Comparison of ENCODE assay signal across 24 cellular contexts in genomic region chr3:28502555-28502954, GRCh38.
A peak's percentile ranks its signal among the peaks of the same experiment; 100 is the strongest.
DNase-seq lines count a peak whose midpoint lies in the region; ATAC-seq, FAIRE-seq and TF ChIP-seq lines count a peak whose summit lies in the region.
"Had no signal": no experiment of that assay in that cellular context is flagged by ENCODE, and none has a peak within 500 bp of the region (broad histone marks: within the 10 kb centered on the region; RNA-seq: fewer than 3 reads in every experiment).

No MANE protein-coding gene starts in this region.

- H2BK20ac ChIP-seq in H9 (ENCODE audit: low read depth, low read length, poor library complexity, severe bottlenecking), result no peak overlapping the region

- TF ChIP-seq CTCF in H9 (conservative IDR thresholded peaks at IDR 0.05), result no peak
- no peak for TF ChIP-seq CTCF in GM12878 (IDR thresholded peaks at IDR 0.05 in 2 of 3, conservative IDR thresholded peaks at IDR 0.05 in 1 of 3; ENCODE audit: control insufficient read depth in 2 of 3, extremely low read depth in 1 of 3, insufficient read depth in 1 of 3, low read depth in 3 of 3, low read length in 3 of 3)
- TF ChIP-seq CTCF in neural progenitor cell (IDR thresholded peaks at IDR 0.05), result no peak

- intact Hi-C loops in GM12878 (cut with micrococcal nuclease; ENCODE audit: unreplicated experiment), result no loop called here

- no peak overlapping the region for H4K8ac ChIP-seq in H9 (replicated peaks; ENCODE audit: insufficient read length, low read depth, low read length)

- H3K23me2 ChIP-seq in H9 (ENCODE audit: insufficient read length, low read depth, low read length, poor library complexity, severe bottlenecking), result no peaks in the 10 kb centered on the region

- no peaks in the 10 kb centered on the region for H4K20me1 ChIP-seq in H9 (ENCODE audit: control insufficient read depth, insufficient read depth, insufficient read length)
- H4K20me1 ChIP-seq in GM12878 (ENCODE audit: control insufficient read depth, insufficient read depth), result no peaks in the 10 kb centered on the region
- no peaks in the 10 kb centered on the region for H4K20me1 ChIP-seq in neural progenitor cell (ENCODE audit: low read depth)

- no peak overlapping the region for H3K18ac ChIP-seq in H9 (ENCODE audit: insufficient read length, low read depth, low read length)

- H3K79me2 ChIP-seq in H9 (ENCODE audit: insufficient read depth, low read length) (no peaks in the 10 kb centered on the region), GM12878 (ENCODE audit: control insufficient read depth, insufficient read depth, low read length) (no peaks in the 10 kb centered on the region), neural progenitor cell (ENCODE audit: low read depth) (no peaks in the 10 kb centered on the region)

- H3K4me1 ChIP-seq in H9 (ENCODE audit: insufficient read depth, low read length), result no peaks in the 10 kb centered on the region
- no peaks in the 10 kb centered on the region for H3K4me1 ChIP-seq in GM12878 (ENCODE audit: control insufficient read depth, insufficient read depth, low read length)
- H3K4me1 ChIP-seq in neural progenitor cell, result peaks cover 16% of the 10 kb centered on the region
- H3K4me1 ChIP-seq: BE2C had no signal

- H3K27ac ChIP-seq in H9 (ENCODE audit: insufficient read length, low read depth, low read length) (no peak overlapping the region), GM12878 (ENCODE audit: control insufficient read depth, insufficient read depth) (no peak overlapping the region), neural progenitor cell (no peak overlapping the region), caudate nucleus (ENCODE audit: low read depth, low read length) (no peak overlapping the region)

- H3K4ac ChIP-seq in H9 (ENCODE audit: low read depth, low read length), result no peak overlapping the region

- no peak overlapping the region for H2BK15ac ChIP-seq in H9 (ENCODE audit: low read depth, low read length)

- FAIRE-seq in GM12878 (lab: Jason Lieb, UNC), result no peak
- FAIRE-seq: A204.1, G401.6, GM12892, GM18507, H54, HTR-8/SVneo, K562 had no signal

- H3T11ph ChIP-seq in H9 (ENCODE audit: low read length), result no peak overlapping the region

- H3K27ac Mint-ChIP-seq in H9 (peak overlapping the region in 1 of 3 experiments; percentile 4; a peak in 1 of 7 replicates), neural progenitor cell (no peak overlapping the region)
- H3K27ac Mint-ChIP-seq: CD4-positive, CD25-positive, alpha-beta regulatory T cell; CD8-positive, alpha-beta memory T cell; HFFc6 had no signal

- no peak; the same call in 2 of the 3 replicates for ATAC-seq in GM12878
- ATAC-seq: HCT116, K562 had no signal

- H3K36me3 Mint-ChIP-seq in H9 (ENCODE audit: insufficient read depth in 1 of 3, low read depth in 3 of 3) (no peaks in the 10 kb centered on the region), neural progenitor cell (no peaks in the 10 kb centered on the region)
- H3K36me3 Mint-ChIP-seq: CD4-positive, CD25-positive, alpha-beta regulatory T cell; CD8-positive, alpha-beta memory T cell had no signal

- H3K27me3 Mint-ChIP-seq in H9 (ENCODE audit: low read depth), result no peaks in the 10 kb centered on the region
- H3K27me3 Mint-ChIP-seq in neural progenitor cell (ENCODE audit: insufficient read depth, low read depth), result no peaks in the 10 kb centered on the region

- H3K23ac ChIP-seq in H9 (ENCODE audit: insufficient read length, low read depth, low read length), result no peak overlapping the region

- H3K9me3 Mint-ChIP-seq in H9 (no peaks in the 10 kb centered on the region; a peak in 1 of 5 replicates), neural progenitor cell (no peaks in the 10 kb centered on the region)

- no peak overlapping the region for H4K91ac ChIP-seq in H9 (ENCODE audit: insufficient read length, low read depth, low read length)

- peak; percentile 28 for DNase-seq in H9
- DNase-seq in GM12878 (ENCODE audit: low read depth, low spot score), result no peak
- peak; percentile 11 for DNase-seq in foreskin melanocyte
- DNase-seq in neural progenitor cell (ENCODE audit: low spot score), result peak; percentile 2
- DNase-seq in NCI-H345 (lab: John Stamatoyannopoulos, UW), result no peak
- no peak for DNase-seq in activated CD4-positive, alpha-beta T cell treated with anti-CD3 and anti-CD28 coated beads for 48 hours
- no peak for DNase-seq in caudate nucleus (lab: John Stamatoyannopoulos, UW)
- DNase-seq: ACHN; BE2C; C1 segment of cervical spinal cord; CD4-positive, CD25-positive, alpha-beta regulatory T cell; CD8-positive, alpha-beta memory T cell; COR-L47; DMS 273 treated with DMSO at 0.1 percent for 48 hours; HFFc6; IMR-90 had no signal

- TF ChIP-seq POLR2A in GM12878 (IDR thresholded peaks at IDR 0.05; ENCODE audit: low read depth, low read length), result no peak

- H3K4me3 ChIP-seq in GM12878 (no peak overlapping the region), neural progenitor cell (no peak overlapping the region)
- H3K4me3 ChIP-seq: K562 had no signal

- POLR2A ChIA-PET in GM12878 (lab: Charles Lee), result no interaction called here

- no peaks in the 10 kb centered on the region for H3K27me3 ChIP-seq in H9 (ENCODE audit: insufficient read depth, low read length)
- H3K27me3 ChIP-seq in GM12878 (replicated peaks in 1 of 2; ENCODE audit: control insufficient read depth in 2 of 2, insufficient read depth in 2 of 2, low read length in 1 of 2), result no peaks in the 10 kb centered on the region
- no peaks in the 10 kb centered on the region for H3K27me3 ChIP-seq in neural progenitor cell
- H3K27me3 ChIP-seq: BE2C had no signal

- no peak overlapping the region for H4K5ac ChIP-seq in H9 (ENCODE audit: insufficient read length, low read depth, low read length)

- no peaks in the 10 kb centered on the region for H3K9me3 ChIP-seq in H9 (ENCODE audit: control insufficient read depth, low read depth, low read length)
- no peaks in the 10 kb centered on the region for H3K9me3 ChIP-seq in GM12878 (replicated peaks; ENCODE audit: control insufficient read depth, insufficient read depth, low read length)
- H3K9me3 ChIP-seq in neural progenitor cell (ENCODE audit: low read depth), result no peaks in the 10 kb centered on the region
- H3K9me3 ChIP-seq: BE2C had no signal

- no peaks in the 10 kb centered on the region for H3K79me1 ChIP-seq in H9 (ENCODE audit: insufficient read depth, low read depth, low read length, poor library complexity, severe bottlenecking)

- H3K4me3 Mint-ChIP-seq in H9 (no peak overlapping the region), neural progenitor cell (no peak overlapping the region)
- H3K4me3 Mint-ChIP-seq: CD4-positive, CD25-positive, alpha-beta regulatory T cell; CD8-positive, alpha-beta memory T cell; HFFc6 had no signal

- no peak overlapping the region for H2BK120ac ChIP-seq in H9 (ENCODE audit: low read depth, low read length, poor library complexity, severe bottlenecking)

- in situ Hi-C loops in GM12878 (cut with MboI), result no loop called here

- no TSS peak for BruUV-seq in GM12878 (replicated peaks; lab: Mats Ljungman, UMichigan)

- H3K9ac ChIP-seq in H9 (ENCODE audit: extremely low read depth, insufficient read length, low read length), result no peak overlapping the region
- no peak overlapping the region for H3K9ac ChIP-seq in GM12878 (ENCODE audit: control insufficient read depth, insufficient read depth, low read length)
- H3K9ac ChIP-seq in neural progenitor cell, result no peak overlapping the region

- no peaks in the 10 kb centered on the region for H3K36me3 ChIP-seq in GM12878 (ENCODE audit: control insufficient read depth in 2 of 2, insufficient read depth in 2 of 2, low read length in 1 of 2)
- H3K36me3 ChIP-seq in neural progenitor cell, result no peaks in the 10 kb centered on the region
- H3K36me3 ChIP-seq: BE2C had no signal

- H3F3A ChIP-seq in neural progenitor cell (ENCODE audit: low read depth), result no peaks in the 10 kb centered on the region

- no CpG with 5 or more reads among the region's 5 CpGs for WGBS in H9 (ENCODE audit: extremely low coverage, insufficient read length, low lambda C conversion rate)
- WGBS in GM12878 (ENCODE audit: insufficient coverage, insufficient replicate concordance, low lambda C conversion rate, missing lambda C conversion rate), result 30% methylated on average over 5 of the region's 5 CpGs

- RAD21 ChIA-PET in GM12878 (lab: Charles Lee; ENCODE audit: unreplicated experiment), result no interaction called here

- no peak for TF ChIP-seq EP300 in GM12878 (IDR thresholded peaks at IDR 0.05; ENCODE audit: borderline replicate concordance in 1 of 2, control insufficient read depth in 1 of 2, low read depth in 2 of 2, low read length in 2 of 2)

- H3K56ac ChIP-seq in H9 (ENCODE audit: insufficient read length, low read depth, low read length), result no peak overlapping the region

- H3K14ac ChIP-seq in H9 (ENCODE audit: insufficient read depth, low read length), result no peak overlapping the region

- H3K4me2 ChIP-seq in H9 (ENCODE audit: insufficient read depth, insufficient read length, low read length), result no peak overlapping the region
- no peak overlapping the region for H3K4me2 ChIP-seq in GM12878 (ENCODE audit: control insufficient read depth, insufficient read depth)
- H3K4me2 ChIP-seq in neural progenitor cell, result no peak overlapping the region

- no peak for TF ChIP-seq RAD21 in GM12878 (IDR thresholded peaks at IDR 0.05; ENCODE audit: insufficient read depth, low read depth, low read length)

- H2AK5ac ChIP-seq in H9 (ENCODE audit: insufficient read length, low read length), result no peak overlapping the region

- no peak overlapping the region for H2BK5ac ChIP-seq in H9 (ENCODE audit: insufficient read length, low read length)

- SMC1A ChIA-PET in GM12878 (lab: Charles Lee; ENCODE audit: uncharacterized antibody, unreplicated experiment), result no interaction called here

- no peak overlapping the region for H2AFZ ChIP-seq in H9 (ENCODE audit: low read length)
- H2AFZ ChIP-seq in GM12878 (ENCODE audit: control insufficient read depth, low read depth, low read length), result no peak overlapping the region
- H2AFZ ChIP-seq in neural progenitor cell (replicated peaks), result peak overlapping the region; percentile 23

- no peak overlapping the region for H2BK12ac ChIP-seq in H9 (ENCODE audit: insufficient read length, low read depth, low read length)

- CTCF ChIA-PET in GM12878 (lab: Yijun Ruan, JAX), result no interaction called here

- H3K4me1 Mint-ChIP-seq in H9 (peaks cover 30 to 44% of the 10 kb centered on the region in 2 experiments), neural progenitor cell (peaks cover 42% of the 10 kb centered on the region)
- H3K4me1 Mint-ChIP-seq: CD4-positive, CD25-positive, alpha-beta regulatory T cell; CD8-positive, alpha-beta memory T cell had no signal

TF ChIP-seq in GM12878, 131 proteins besides CTCF, POLR2A, EP300 and RAD21:
- TF ChIP-seq CHD1 (IDR thresholded peaks at IDR 0.05; ENCODE audit: low read depth, low read length) (no peak), RUNX3 (IDR thresholded peaks at IDR 0.05; ENCODE audit: low read length) (no peak), NR2F1 (conservative IDR thresholded peaks at IDR 0.05) (peak; percentile 71), TCF12 (IDR thresholded peaks at IDR 0.05; ENCODE audit: low read depth, low read length) (no peak)
TF ChIP-seq in GM12878: peak in this region for 1.

Comparison
In these comparisons a context has a peak if more than half of its experiments do, and no peak if none do; other contexts are left out.
1. DNase-seq: peak in H9 (single experiment), foreskin melanocyte (single experiment) and neural progenitor cell (single experiment); none in GM12878 (single experiment), NCI-H345 (single experiment), activated CD4-positive, alpha-beta T cell treated with anti-CD3 and anti-CD28 coated beads for 48 hours (single experiment) and caudate nucleus (0 of 61).